In the genomic region with DNA sequence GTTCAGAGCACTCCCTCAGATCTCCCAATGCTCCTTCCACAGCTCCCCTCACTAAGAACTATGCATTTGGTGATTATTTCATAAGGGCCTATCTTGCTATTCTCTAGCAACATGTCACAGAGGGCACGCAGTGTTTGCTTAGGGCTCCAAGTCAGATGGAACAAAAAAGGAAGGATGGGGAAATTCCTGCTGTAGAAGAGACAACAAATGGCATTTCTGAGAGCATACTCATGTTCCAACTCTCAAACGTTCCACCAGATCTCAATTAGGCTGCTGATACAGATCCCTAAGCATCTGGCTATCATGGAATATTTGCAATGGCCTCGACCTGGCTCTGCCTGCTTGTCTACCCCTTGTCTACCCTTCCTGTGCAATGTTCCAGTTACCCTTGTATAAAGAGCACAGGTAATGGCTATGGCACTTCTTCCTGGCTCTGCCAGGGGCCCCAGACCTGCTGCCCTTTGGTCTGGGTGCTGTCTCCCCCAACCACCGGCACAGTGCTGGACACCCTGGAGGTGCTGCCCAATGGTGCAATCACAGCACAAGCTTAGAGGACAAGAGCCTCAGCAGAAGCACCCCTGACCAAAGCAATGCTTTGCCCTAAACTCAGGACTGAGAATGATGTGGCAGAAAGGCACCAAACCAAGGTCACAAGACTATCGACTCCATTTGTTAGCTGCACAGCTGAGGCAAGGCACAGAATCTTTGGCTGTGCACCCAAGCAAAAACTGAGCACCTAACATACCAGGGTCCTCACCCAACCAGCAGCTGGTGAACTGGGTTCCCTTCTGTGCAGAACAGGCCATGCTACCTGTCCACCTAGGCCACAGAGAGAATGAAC, we compare ENCODE assay signal across 9 cellular contexts. TPM values are rescaled to one million over a fixed set of nuclear protein-coding genes. Genes with fewer than 3 reads are reported as not detected.
A peak's percentile ranks its signal among the peaks of the same experiment; 100 is the strongest.
DNase-seq lines count a peak whose midpoint lies in the region; ATAC-seq and TF ChIP-seq lines count a peak whose summit lies in the region.
"Had no signal": no experiment of that assay in that cellular context is flagged by ENCODE, and none has a peak within 500 bp of the region (broad histone marks: within the 10 kb centered on the region; RNA-seq: fewer than 3 reads in every experiment).

No MANE protein-coding gene starts in this region.

- H3K4me1 Mint-ChIP-seq in CD8-positive, alpha-beta T cell (ENCODE audit: low read depth), result peaks cover 72% of the 10 kb centered on the region
- peaks cover 27% of the 10 kb centered on the region for H3K4me1 Mint-ChIP-seq in activated T-helper 17 cell treated with anti-CD3 and anti-CD28 coated beads, Interleukin-2, amount 50 U/mL, for 72 hours
- peaks cover 55% of the 10 kb centered on the region for H3K4me1 Mint-ChIP-seq in memory B cell

- DNase-seq in CD8-positive, alpha-beta T cell, result peak in 1 of 7 experiments; percentile 35
- DNase-seq in memory B cell (ENCODE audit: low spot score in 2 of 2), result no peak
- DNase-seq in NOMO-1 treated with dmso at 0.1 percent for 144 hours (lab: John Stamatoyannopoulos, UW; ENCODE audit: unreplicated experiment), result no peak
- no peak for DNase-seq in kidney glomerular epithelial cell (lab: John Stamatoyannopoulos, UW)
- DNase-seq: heart right ventricle, upper lobe of left lung had no signal

- no peak for ATAC-seq in CD8-positive, alpha-beta T cell
- ATAC-seq in activated T-helper 17 cell treated with anti-CD3 and anti-CD28 coated beads, Interleukin-2, amount 50 U/mL, for 72 hours (replicated peaks), result no peak
- ATAC-seq in memory B cell (ENCODE audit: low read depth), result no peak
- ATAC-seq in HG03196 (IDR thresholded peaks at IDR 0.05; ENCODE audit: unreplicated experiment), result no peak
- ATAC-seq: heart right ventricle had no signal

- intact Hi-C loops in CD8-positive, alpha-beta T cell (cut with DNase I, micrococcal nuclease), result loop anchor here in 1 of 2 experiments (10.0 kb wide), 2 partner anchors 279 to 409 kb away; a partner anchor contains a TSS

- POLR2A ChIA-PET in CD8-positive, alpha-beta T cell (lab: Charles Lee), result no interaction called here

- TF ChIP-seq CTCF in CD8-positive, alpha-beta T cell (IDR thresholded peaks at IDR 0.05), result no peak
- TF ChIP-seq CTCF in GM12875 (IDR thresholded peaks at IDR 0.05; ENCODE audit: borderline replicate concordance, insufficient read depth, low read depth, low read length), result no peak

- no peaks in the 10 kb centered on the region for H3K9me3 ChIP-seq in CD8-positive, alpha-beta T cell (ENCODE audit: low read length)
- H3K9me3 ChIP-seq: heart right ventricle, upper lobe of left lung had no signal

- H3K4me1 ChIP-seq in CD8-positive, alpha-beta T cell (ENCODE audit: insufficient read depth, low read length), result peaks cover 45% of the 10 kb centered on the region

- peak overlapping the region; percentile 23 for H3K4me3 Mint-ChIP-seq in CD8-positive, alpha-beta T cell
- H3K4me3 Mint-ChIP-seq in activated T-helper 17 cell treated with anti-CD3 and anti-CD28 coated beads, Interleukin-2, amount 50 U/mL, for 72 hours, result peak overlapping the region; percentile 90
- peak overlapping the region; percentile 91 for H3K4me3 Mint-ChIP-seq in memory B cell

- no peak overlapping the region for H3K27ac Mint-ChIP-seq in CD8-positive, alpha-beta T cell
- peak overlapping the region; percentile 85 for H3K27ac Mint-ChIP-seq in activated T-helper 17 cell treated with anti-CD3 and anti-CD28 coated beads, Interleukin-2, amount 50 U/mL, for 72 hours
- peak overlapping the region; percentile 96 for H3K27ac Mint-ChIP-seq in memory B cell

- H3K9me3 Mint-ChIP-seq in CD8-positive, alpha-beta T cell, result no peaks in the 10 kb centered on the region
- no peaks in the 10 kb centered on the region for H3K9me3 Mint-ChIP-seq in activated T-helper 17 cell treated with anti-CD3 and anti-CD28 coated beads, Interleukin-2, amount 50 U/mL, for 72 hours
- H3K9me3 Mint-ChIP-seq in memory B cell, result no peaks in the 10 kb centered on the region

- H3K36me3 ChIP-seq in CD8-positive, alpha-beta T cell (ENCODE audit: insufficient read depth, low read length), result peaks cover 26% of the 10 kb centered on the region

- H3K27me3 Mint-ChIP-seq in CD8-positive, alpha-beta T cell (ENCODE audit: low read depth), result no peaks in the 10 kb centered on the region
- H3K27me3 Mint-ChIP-seq in activated T-helper 17 cell treated with anti-CD3 and anti-CD28 coated beads, Interleukin-2, amount 50 U/mL, for 72 hours, result no peaks in the 10 kb centered on the region
- no peaks in the 10 kb centered on the region for H3K27me3 Mint-ChIP-seq in memory B cell

- no peaks in the 10 kb centered on the region for H3K27me3 ChIP-seq in CD8-positive, alpha-beta T cell (ENCODE audit: insufficient read depth, low read length)
- H3K27me3 ChIP-seq: heart right ventricle, upper lobe of left lung had no signal

- H3K36me3 Mint-ChIP-seq in CD8-positive, alpha-beta T cell, result peaks cover 46% of the 10 kb centered on the region
- peaks cover 57% of the 10 kb centered on the region for H3K36me3 Mint-ChIP-seq in activated T-helper 17 cell treated with anti-CD3 and anti-CD28 coated beads, Interleukin-2, amount 50 U/mL, for 72 hours (ENCODE audit: low read depth)
- peaks cover 19% of the 10 kb centered on the region for H3K36me3 Mint-ChIP-seq in memory B cell

- H3K4me3 ChIP-seq in CD8-positive, alpha-beta T cell (ENCODE audit: low read depth, low read length), result no peak overlapping the region
- H3K4me3 ChIP-seq in GM12875 (ENCODE audit: low read depth, low read length), result peak overlapping the region; percentile 42
- H3K4me3 ChIP-seq: upper lobe of left lung had no signal

- no peak overlapping the region for H3K27ac ChIP-seq in CD8-positive, alpha-beta T cell (ENCODE audit: low read depth, low read length)
- H3K27ac ChIP-seq: upper lobe of left lung had no signal

- CTCF ChIA-PET in CD8-positive, alpha-beta T cell (lab: Charles Lee), result interaction anchor here (0.7 to 5.8 kb wide), 6 partner anchors 10 to 542 kb away, joined by 3 to 54 read pairs (median 20); no protein-coding TSS in a partner anchor

RNA-seq across cellular contexts. Expression of a gene that starts 3.6 kb away (rescaled TPM):
- total RNA-seq in CD8-positive, alpha-beta T cell, result 10 to 100 TPM; 38.6 to 46.2 TPM
- total RNA-seq in activated T-helper 17 cell treated with anti-CD3 and anti-CD28 coated beads, Interleukin-2, amount 50 U/mL, for 72 hours, result 100 to 1,000 TPM; 147 to 268 TPM

Comparison
In these comparisons a context has a peak if more than half of its experiments do, and no peak if none do; other contexts are left out.
1. H3K4me3 Mint-ChIP-seq: peak in every context shown above with its lines; median percentile 91 in memory B cell; 90 in activated T-helper 17 cell treated with anti-CD3 and anti-CD28 coated beads, Interleukin-2, amount 50 U/mL, for 72 hours; 23 in CD8-positive, alpha-beta T cell.